In genomic region chr9:2055203-2055658, GRCh38 we compare ENCODE assay signal across 9 cellular contexts. TPM values are rescaled to one million over a fixed set of nuclear protein-coding genes. Genes with fewer than 3 reads are reported as not detected.
DNase-seq lines count a peak whose midpoint lies in the region; ATAC-seq and TF ChIP-seq lines count a peak whose summit lies in the region.
"Had no signal": no experiment of that assay in that cellular context is flagged by ENCODE, and none has a peak within 500 bp of the region (broad histone marks: within the 10 kb centered on the region; RNA-seq: fewer than 3 reads in every experiment).

No MANE protein-coding gene starts in this region.

- WGBS in transverse colon (ENCODE audit: low coverage in 1 of 2), 2 donors, result 75 to 95% methylated on average over 6 of the region's 6 CpGs

- H3K4me3 Mint-ChIP-seq in stimulated activated effector memory CD8-positive, alpha-beta T cell treated with anti-CD3 and anti-CD28 coated beads, Interleukin-12 subunit alpha, Interleukin-12 subunit beta, amount 100 ng/mL, for 72 hours, result peak overlapping the region; percentile 51

- TF ChIP-seq POLR2A in transverse colon (IDR thresholded peaks at IDR 0.05), result no peak

- no peaks in the 10 kb centered on the region for H3K9me3 ChIP-seq in transverse colon

- no peaks in the 10 kb centered on the region for H3K9me3 Mint-ChIP-seq in stimulated activated effector memory CD8-positive, alpha-beta T cell treated with anti-CD3 and anti-CD28 coated beads, Interleukin-12 subunit alpha, Interleukin-12 subunit beta, amount 100 ng/mL, for 72 hours

- H3K27ac Mint-ChIP-seq in stimulated activated effector memory CD8-positive, alpha-beta T cell treated with anti-CD3 and anti-CD28 coated beads, Interleukin-12 subunit alpha, Interleukin-12 subunit beta, amount 100 ng/mL, for 72 hours, result peak overlapping the region; percentile 85

- peak overlapping the region in 38 of 59 donors; percentile 8 to 80 (median 48) for H3K27ac ChIP-seq in dorsolateral prefrontal cortex
- H3K27ac ChIP-seq in transverse colon, result no peak overlapping the region

- H3K4me1 ChIP-seq in transverse colon, result peaks cover 0 to 19% (median 2%) of the 10 kb centered on the region in 4 donors

- no peak for TF ChIP-seq CTCF in dorsolateral prefrontal cortex (IDR thresholded peaks at IDR 0.05 in 54 of 56, conservative IDR thresholded peaks at IDR 0.05 in 2 of 56; ENCODE audit: low read depth in 1 of 56, partially characterized antibody in 56 of 56)
- no peak for TF ChIP-seq CTCF in transverse colon (IDR thresholded peaks at IDR 0.05)

- no peaks in the 10 kb centered on the region for H3K27me3 ChIP-seq in dorsolateral prefrontal cortex
- H3K27me3 ChIP-seq in transverse colon, result no peaks in the 10 kb centered on the region

- H3K36me3 ChIP-seq in transverse colon, result peaks cover 0 to 38% (median 15%) of the 10 kb centered on the region in 4 donors

- peaks cover 68% of the 10 kb centered on the region for H3K4me1 Mint-ChIP-seq in stimulated activated effector memory CD8-positive, alpha-beta T cell treated with anti-CD3 and anti-CD28 coated beads, Interleukin-12 subunit alpha, Interleukin-12 subunit beta, amount 100 ng/mL, for 72 hours

- in situ Hi-C loops in transverse colon (cut with MboI; ENCODE audit: low pct_ligation_motif_present in 1 of 4, low pct_unique_long_range_greater_than_20kb in 1 of 4, low sequenced_read_pairs in 3 of 4), result no loop called here

- intact Hi-C loops in dorsolateral prefrontal cortex (cut with DNase I), result loop anchor here in 1 of 2 donors (5.0 kb wide), 1 partner anchor 38 kb away; the partner anchor contains the start of gene SMARCA2
- intact Hi-C loops in transverse colon (cut with DNase I; ENCODE audit: low total_unique reads), result no loop called here

- ATAC-seq in HG03378 (IDR thresholded peaks at IDR 0.05; ENCODE audit: unreplicated experiment) (peak; percentile 30), HG03460 (IDR thresholded peaks at IDR 0.05; ENCODE audit: unreplicated experiment) (no peak)
- peak; percentile 83 for ATAC-seq in stimulated activated effector memory CD8-positive, alpha-beta T cell treated with anti-CD3 and anti-CD28 coated beads, Interleukin-12 subunit alpha, Interleukin-12 subunit beta, amount 100 ng/mL, for 72 hours

- peaks cover 83% of the 10 kb centered on the region for H3K36me3 Mint-ChIP-seq in stimulated activated effector memory CD8-positive, alpha-beta T cell treated with anti-CD3 and anti-CD28 coated beads, Interleukin-12 subunit alpha, Interleukin-12 subunit beta, amount 100 ng/mL, for 72 hours

- peak; percentile 18 for DNase-seq in activated naive CD4-positive, alpha-beta T cell treated with Interleukin-2 at 50 U/mL for 16 hours
- DNase-seq in activated naive CD4-positive, alpha-beta T cell (lab: John Stamatoyannopoulos, UW), result no peak
- no peak for DNase-seq in dorsolateral prefrontal cortex
- peak in 1 of 2 donors; percentile 55 for DNase-seq in stimulated activated effector memory CD8-positive, alpha-beta T cell treated with anti-CD3 and anti-CD28 coated beads, Interleukin-12 subunit alpha, Interleukin-12 subunit beta, amount 100 ng/mL, for 72 hours (ENCODE audit: low spot score in 2 of 2)
- no peak for DNase-seq in C1 segment of cervical spinal cord (lab: John Stamatoyannopoulos, UW)
- DNase-seq in transverse colon, result no peak
- DNase-seq: activated CD4-positive, alpha-beta T cell treated with anti-CD3 and anti-CD28 coated beads, Interleukin-2, amount 50 U/mL, for 1 hour had no signal

- no peak overlapping the region for H3K4me3 ChIP-seq in dorsolateral prefrontal cortex
- no peak overlapping the region for H3K4me3 ChIP-seq in transverse colon

- no peak for TF ChIP-seq EP300 in transverse colon (IDR thresholded peaks at IDR 0.05; ENCODE audit: low read depth)

RNA-seq across cellular contexts. Expression of gene SMARCA2, which starts 40.1 kb away (rescaled TPM):
- total RNA-seq in dorsolateral prefrontal cortex (100 to 1,000 TPM; 186 to 408 (median 285) TPM), transverse colon (100 to 1,000 TPM in 1 of 4 donors, 10 to 100 TPM in 3; 74.8 to 110 (median 92.4) TPM)

Comparison
In these comparisons a context has a peak if more than half of its experiments do, and no peak if none do; other contexts are left out.
1. H3K27ac ChIP-seq: peak in dorsolateral prefrontal cortex (38 of 59); none in transverse colon (0 of 4).